Comparison of ENCODE assay signal across 18 cellular contexts in the genomic region with DNA sequence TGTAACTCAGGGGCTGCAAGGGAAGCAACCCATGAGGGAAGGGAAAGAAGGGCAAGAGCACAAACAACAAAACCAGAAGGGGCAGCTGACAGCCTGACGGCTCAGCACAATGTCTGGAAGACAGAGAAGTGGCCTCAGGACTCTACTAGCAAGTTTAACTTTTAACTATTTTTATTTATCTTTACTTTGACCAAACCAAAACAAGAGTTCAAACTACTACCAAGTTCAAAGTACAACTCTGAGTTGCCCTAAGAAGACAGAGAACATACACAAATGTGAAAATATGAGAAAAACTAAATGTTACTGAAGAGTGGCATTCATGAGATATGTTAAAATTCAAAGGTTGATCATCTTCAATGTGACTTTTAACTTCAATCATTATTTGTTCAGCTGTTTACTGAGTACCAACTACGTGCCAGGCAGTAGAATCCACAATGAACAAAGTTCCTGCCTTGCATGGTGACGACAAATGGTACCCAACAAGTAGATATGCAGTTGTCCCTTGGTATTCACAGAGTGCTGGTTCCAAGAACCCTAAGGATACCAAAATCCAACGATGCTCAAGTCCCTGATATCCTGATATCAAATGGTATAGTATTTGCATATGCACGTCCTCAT.
"Had no signal": no experiment of that assay in that cellular context is flagged by ENCODE, and none has a peak within 500 bp of the region (broad histone marks: within the 10 kb centered on the region; RNA-seq: fewer than 3 reads in every experiment).

No MANE protein-coding gene starts in this region.

- H3K4me1 ChIP-seq: uterus had no signal

- H3K27me3 ChIP-seq: ascending aorta, gastrocnemius medialis, stomach, uterus had no signal

- H3K36me3 ChIP-seq: gastrocnemius medialis, uterus had no signal

- H3K9me3 ChIP-seq: ascending aorta, gastrocnemius medialis, psoas muscle, stomach, uterus had no signal

- H3K27ac ChIP-seq: ascending aorta, epithelial cell of prostate, gastrocnemius medialis, psoas muscle, stomach, uterus had no signal

- DNase-seq: activated effector memory CD4-positive, alpha-beta T cell treated with Interleukin-2 at 50 U/mL for 16 hours; activated T-cell treated with anti-CD3 and anti-CD28 coated beads, Interleukin-2, amount 50 U/mL, for 1 hour; caudate nucleus; cortex of kidney; effector memory CD4-positive, alpha-beta T cell; gastrocnemius medialis; kidney glomerular epithelial cell; natural killer cell; psoas muscle; stimulated activated CD4-positive, alpha-beta T cell treated with anti-CD3 and anti-CD28 coated beads, Interleukin-4, amount 100 ng/mL, for 24 hours; stomach; uterus had no signal

- H3K4me3 Mint-ChIP-seq: activated naive CD4-positive, alpha-beta T cell treated with anti-CD3 and anti-CD28 coated beads, Interleukin-2, amount 50 U/mL, for 24 hours; natural killer cell; T-helper 2 cell treated with Interferon-gamma antibody and Interleukin-4, amounts not matched to agents 5 μg/mL and 100 μg/mL, for 36 hours had no signal

- H3K4me3 ChIP-seq: ascending aorta, gastrocnemius medialis, lung, psoas muscle, stomach, uterus had no signal

- ATAC-seq: activated CD4-positive, CD25-positive, alpha-beta regulatory T cell treated with anti-CD3 and anti-CD28 coated beads, Interleukin-2, amount 50 U/mL, for 24 hours; gastrocnemius medialis; natural killer cell had no signal

- H3K27ac Mint-ChIP-seq: natural killer cell; T-helper 2 cell treated with Interferon-gamma antibody and Interleukin-4, amounts not matched to agents 5 μg/mL and 100 μg/mL, for 36 hours had no signal

- H3K9me3 Mint-ChIP-seq: activated naive CD4-positive, alpha-beta T cell treated with anti-CD3 and anti-CD28 coated beads, Interleukin-2, amount 50 U/mL, for 24 hours; natural killer cell; T-helper 2 cell treated with Interferon-gamma antibody and Interleukin-4, amounts not matched to agents 5 μg/mL and 100 μg/mL, for 36 hours had no signal

- H3K27me3 Mint-ChIP-seq: activated naive CD4-positive, alpha-beta T cell treated with anti-CD3 and anti-CD28 coated beads, Interleukin-2, amount 50 U/mL, for 24 hours had no signal
